1 cellular context compared by ENCODE assay signal in the genomic region with DNA sequence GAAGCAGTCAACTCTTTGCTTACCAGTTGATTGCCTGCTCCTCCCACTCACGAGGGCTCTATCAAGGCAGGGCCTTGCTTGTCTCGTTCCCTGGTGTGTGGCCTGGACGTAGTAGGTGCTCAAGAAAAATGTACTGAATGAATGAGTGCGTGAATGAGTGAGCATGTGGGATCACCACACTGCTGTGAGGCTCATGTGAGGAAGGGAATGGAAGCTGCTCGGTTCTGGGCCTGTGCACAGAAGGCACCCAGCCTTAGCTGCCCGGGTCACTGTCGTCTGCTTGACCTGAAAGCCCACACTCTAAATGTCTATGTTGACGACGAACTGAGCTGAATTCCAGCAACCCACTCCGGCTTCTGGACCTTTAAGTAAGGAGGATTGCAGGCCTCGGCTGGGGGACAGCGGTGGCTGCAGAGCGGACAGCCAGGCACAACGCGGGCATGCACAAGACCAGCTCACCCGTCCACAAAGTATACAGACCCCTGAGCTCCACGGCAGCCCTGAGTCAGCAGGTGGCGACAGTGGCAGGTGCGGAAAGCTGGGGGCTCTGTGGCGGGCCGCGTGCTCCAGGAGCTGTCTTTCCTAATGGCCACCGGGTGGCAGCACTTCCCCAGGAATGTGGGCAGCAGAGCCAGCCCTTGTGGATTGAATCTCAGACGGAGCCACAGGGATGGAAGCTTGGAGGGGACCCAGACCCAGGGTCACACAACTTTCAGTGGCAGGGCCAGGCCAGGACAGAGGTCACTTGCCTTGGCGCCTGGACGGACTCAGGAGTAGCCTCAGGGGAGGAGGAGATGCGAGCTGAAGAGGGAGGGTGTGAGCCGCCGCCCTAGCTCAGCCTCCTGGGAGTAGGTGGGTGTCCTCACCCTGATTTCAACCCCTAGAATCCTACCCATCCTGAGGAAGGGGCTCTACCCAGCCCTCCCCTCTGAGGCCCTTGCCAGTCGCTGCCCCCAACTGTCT.
TF ChIP-seq lines count a peak whose summit lies in the region.

No MANE protein-coding gene starts in this region.

TF ChIP-seq in H1, 55 proteins besides CTCF, POLR2A, EP300 and RAD21:
- TF ChIP-seq BCL11A (IDR thresholded peaks at IDR 0.05; ENCODE audit: low read depth in 2 of 2, low read length in 2 of 2): no peak
- TF ChIP-seq CEBPB (IDR thresholded peaks at IDR 0.05; ENCODE audit: low read depth, low read length): no peak
- TF ChIP-seq SAP30 (IDR thresholded peaks at IDR 0.05; ENCODE audit: insufficient read depth, insufficient replicate concordance, low read length): no peak
- TF ChIP-seq, protein P1, sequence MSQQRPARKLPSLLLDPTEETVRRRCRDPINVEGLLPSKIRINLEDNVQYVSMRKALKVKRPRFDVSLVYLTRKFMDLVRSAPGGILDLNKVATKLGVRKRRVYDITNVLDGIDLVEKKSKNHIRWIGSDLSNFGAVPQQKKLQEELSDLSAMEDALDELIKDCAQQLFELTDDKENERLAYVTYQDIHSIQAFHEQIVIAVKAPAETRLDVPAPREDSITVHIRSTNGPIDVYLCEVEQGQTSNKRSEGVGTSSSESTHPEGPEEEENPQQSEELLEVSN (IDR thresholded peaks at IDR 0.05): peak; percentile 61
- no peak for TF ChIP-seq POLR2AphosphoS5 (IDR thresholded peaks at IDR 0.05; ENCODE audit: low read depth, low read length)
- peak; percentile 66; the same call in 1 of the 2 replicates for TF ChIP-seq YY1 (IDR thresholded peaks at IDR 0.05; ENCODE audit: low read depth, low read length)
- peak; percentile 20 for TF ChIP-seq TAF7 (optimal IDR thresholded peaks at IDR 0.05; ENCODE audit: borderline replicate concordance, low read depth, low read length)
- no peak for TF ChIP-seq SUZ12 (IDR thresholded peaks at IDR 0.05; ENCODE audit: low read length)
- no peak for TF ChIP-seq KDM4A (IDR thresholded peaks at IDR 0.05; ENCODE audit: low read depth, low read length, severe bottlenecking)
- TF ChIP-seq HDAC2 (IDR thresholded peaks at IDR 0.05; ENCODE audit: borderline replicate concordance in 1 of 2, low read depth in 2 of 2, low read length in 2 of 2): peak; percentile 48 to 70; a peak in 1 of 4 replicates
- TF ChIP-seq SRF (IDR thresholded peaks at IDR 0.05; ENCODE audit: low read depth, low read length): no peak
- TF ChIP-seq FOSL1 (IDR thresholded peaks at IDR 0.05; ENCODE audit: insufficient read depth, low read depth, low read length): no peak
- 0 out of 2 replicates have a peak, but pooled peaks have one; percentile 20 for TF ChIP-seq TAF1 (IDR thresholded peaks at IDR 0.05; ENCODE audit: low read depth, low read length)
- TF ChIP-seq TCF12 (IDR thresholded peaks at IDR 0.05; ENCODE audit: low read depth, low read length): 0 out of 2 replicates have a peak, but pooled peaks have one; percentile 72
- peak; percentile 97 for TF ChIP-seq TEAD4 (IDR thresholded peaks at IDR 0.05; ENCODE audit: low read depth, low read length)
- TF ChIP-seq KDM1A (IDR thresholded peaks at IDR 0.05; ENCODE audit: borderline replicate concordance, low read length): no peak
- peak; percentile 55; the same call in 1 of the 2 replicates for TF ChIP-seq CREB1 (IDR thresholded peaks at IDR 0.05)
- TF ChIP-seq, protein P2, sequence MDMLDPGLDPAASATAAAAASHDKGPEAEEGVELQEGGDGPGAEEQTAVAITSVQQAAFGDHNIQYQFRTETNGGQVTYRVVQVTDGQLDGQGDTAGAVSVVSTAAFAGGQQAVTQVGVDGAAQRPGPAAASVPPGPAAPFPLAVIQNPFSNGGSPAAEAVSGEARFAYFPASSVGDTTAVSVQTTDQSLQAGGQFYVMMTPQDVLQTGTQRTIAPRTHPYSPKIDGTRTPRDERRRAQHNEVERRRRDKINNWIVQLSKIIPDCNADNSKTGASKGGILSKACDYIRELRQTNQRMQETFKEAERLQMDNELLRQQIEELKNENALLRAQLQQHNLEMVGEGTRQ (IDR thresholded peaks at IDR 0.05; ENCODE audit: low read length): no peak
- no peak for TF ChIP-seq SIX5 (IDR thresholded peaks at IDR 0.05; ENCODE audit: low read depth, low read length)
- peak; percentile 69; the same call in 1 of the 2 replicates for TF ChIP-seq GABPA (IDR thresholded peaks at IDR 0.05; ENCODE audit: borderline replicate concordance, insufficient read depth, low read length)
- TF ChIP-seq, protein P3, sequence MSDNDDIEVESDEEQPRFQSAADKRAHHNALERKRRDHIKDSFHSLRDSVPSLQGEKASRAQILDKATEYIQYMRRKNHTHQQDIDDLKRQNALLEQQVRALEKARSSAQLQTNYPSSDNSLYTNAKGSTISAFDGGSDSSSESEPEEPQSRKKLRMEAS (IDR thresholded peaks at IDR 0.05): peak; percentile 96
- peak; percentile 75 for TF ChIP-seq BACH1 (IDR thresholded peaks at IDR 0.05; ENCODE audit: low read length)
- no peak for TF ChIP-seq RXRA (IDR thresholded peaks at IDR 0.05; ENCODE audit: insufficient read depth, low read depth, low read length)
- TF ChIP-seq TBP (IDR thresholded peaks at IDR 0.05; ENCODE audit: low read depth, low read length): no peak
- TF ChIP-seq CTBP2 (IDR thresholded peaks at IDR 0.05; ENCODE audit: borderline replicate concordance, insufficient read depth, insufficient read length, low read length): peak; percentile 27
- peak; percentile 32; the same call in 1 of the 2 replicates for TF ChIP-seq JUND (IDR thresholded peaks at IDR 0.05; ENCODE audit: low read length)
- peak; percentile 9; the same call in 1 of the 2 replicates for TF ChIP-seq CHD2 (IDR thresholded peaks at IDR 0.05; ENCODE audit: low read length)
- TF ChIP-seq, protein P4, sequence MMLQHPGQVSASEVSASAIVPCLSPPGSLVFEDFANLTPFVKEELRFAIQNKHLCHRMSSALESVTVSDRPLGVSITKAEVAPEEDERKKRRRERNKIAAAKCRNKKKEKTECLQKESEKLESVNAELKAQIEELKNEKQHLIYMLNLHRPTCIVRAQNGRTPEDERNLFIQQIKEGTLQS (IDR thresholded peaks at IDR 0.05; ENCODE audit: insufficient read depth, low read depth, low read length): 0 out of 2 replicates have a peak, but pooled peaks have one; percentile 31
- TF ChIP-seq MAFK (IDR thresholded peaks at IDR 0.05; ENCODE audit: low read depth, low read length): peak; percentile 16; the same call in 1 of the 2 replicates
